Comparison of ENCODE assay signal across 15 cellular contexts in the genomic region with DNA sequence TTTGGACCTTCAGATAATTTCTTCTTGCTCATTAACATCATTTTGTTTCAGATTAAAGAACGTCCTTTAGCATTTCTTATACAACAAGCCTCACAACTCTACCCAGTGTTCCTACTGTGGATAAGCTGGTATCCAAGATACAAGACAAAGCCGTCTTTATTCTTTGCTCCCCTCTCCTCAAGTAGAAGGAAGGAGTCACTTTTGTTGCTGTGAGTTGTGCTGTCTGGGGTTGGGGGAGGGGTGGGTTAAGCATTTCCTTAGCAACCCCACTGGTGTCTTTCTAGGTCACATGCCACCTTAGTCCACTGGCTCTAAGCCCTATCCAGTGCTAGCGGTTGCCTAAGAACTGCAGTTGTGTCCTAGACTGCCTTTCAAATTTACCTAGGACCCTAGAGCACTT.
DNase-seq lines count a peak whose midpoint lies in the region; ATAC-seq and TF ChIP-seq lines count a peak whose summit lies in the region.
"Had no signal": no experiment of that assay in that cellular context is flagged by ENCODE, and none has a peak within 500 bp of the region (broad histone marks: within the 10 kb centered on the region; RNA-seq: fewer than 3 reads in every experiment).

No MANE protein-coding gene starts in this region.

- peak overlapping the region; percentile 90 for H2AFZ ChIP-seq in GM23338

- peaks cover 13% of the 10 kb centered on the region for H3K4me1 Mint-ChIP-seq in GM23338
- H3K4me1 Mint-ChIP-seq in glutamatergic neuron (ENCODE audit: low read depth, unreplicated experiment), result no peaks in the 10 kb centered on the region
- H3K4me1 Mint-ChIP-seq: CD4-positive, CD25-positive, alpha-beta regulatory T cell had no signal

- no peaks in the 10 kb centered on the region for H3F3A ChIP-seq in GM23338 (replicated peaks; ENCODE audit: low read depth)

- H3K9me3 ChIP-seq in ectodermal cell (ENCODE audit: control insufficient read depth, low read length), result peaks cover 3% of the 10 kb centered on the region
- peaks cover 14% of the 10 kb centered on the region for H3K9me3 ChIP-seq in mesodermal cell (ENCODE audit: control insufficient read depth, low read length)

- H3K36me3 ChIP-seq in GM23338 (ENCODE audit: insufficient read depth), result no peaks in the 10 kb centered on the region
- no peaks in the 10 kb centered on the region for H3K36me3 ChIP-seq in ectodermal cell (ENCODE audit: control insufficient read depth, insufficient read depth, low read length)
- H3K36me3 ChIP-seq in mesodermal cell (ENCODE audit: control insufficient read depth, insufficient read depth, low read length), result no peaks in the 10 kb centered on the region
- H3K36me3 ChIP-seq: BLaER1 treated with 17β-estradiol and CSF1 and Interleukin-3, amounts not matched to agents 10 nM and 100 nM had no signal

- ATAC-seq in GM23338 (peak; percentile 49), omental fat pad (ENCODE audit: low FRiP score) (no peak), GM19328 (IDR thresholded peaks at IDR 0.05; ENCODE audit: unreplicated experiment) (no peak)
- ATAC-seq: GM12878 had no signal

- no peaks in the 10 kb centered on the region for H4K20me1 ChIP-seq in GM23338 (replicated peaks; ENCODE audit: insufficient read depth)
- H4K20me1 ChIP-seq: BLaER1 treated with 17β-estradiol and CSF1 and Interleukin-3, amounts not matched to agents 10 nM and 100 nM had no signal

- DNase-seq in GM23338 (ENCODE audit: low spot score), result no peak
- no peak for DNase-seq in omental fat pad (ENCODE audit: low spot score)
- DNase-seq in glutamatergic neuron, result no peak
- no peak for DNase-seq in inferior parietal cortex (ENCODE audit: extremely low spot score)
- DNase-seq: ACHN; Calu3; CD4-positive, CD25-positive, alpha-beta regulatory T cell; DMS 273 treated with DMSO at 0.1 percent for 48 hours; H7 had no signal

- H3K4me3 Mint-ChIP-seq in GM23338, result no peak overlapping the region
- no peak overlapping the region for H3K4me3 Mint-ChIP-seq in glutamatergic neuron (ENCODE audit: unreplicated experiment)

- H3K4me1 ChIP-seq in GM23338 (ENCODE audit: insufficient read depth) (no peaks in the 10 kb centered on the region; the same call in 1 of the 2 replicates), ectodermal cell (ENCODE audit: control insufficient read depth, insufficient read depth, low read length) (peaks cover 10% of the 10 kb centered on the region), mesodermal cell (ENCODE audit: control insufficient read depth, insufficient read depth, low read length, poor library complexity, severe bottlenecking) (peaks cover 6% of the 10 kb centered on the region)

- H3K27me3 Mint-ChIP-seq in GM23338 (ENCODE audit: insufficient read depth, low read depth, poor library complexity), result no peaks in the 10 kb centered on the region
- no peaks in the 10 kb centered on the region for H3K27me3 Mint-ChIP-seq in glutamatergic neuron (ENCODE audit: unreplicated experiment)
- H3K27me3 Mint-ChIP-seq: CD4-positive, CD25-positive, alpha-beta regulatory T cell had no signal

- 62 to 79% methylated on average over 2 to 3 of the region's 3 CpGs for WGBS in ectodermal cell, 2 experiments
- WGBS in mesodermal cell (ENCODE audit: insufficient coverage in 2 of 2), 2 experiments, result 79 to 93% methylated on average over 1 to 2 of the region's 3 CpGs

- H3K27ac Mint-ChIP-seq in GM23338, result no peak overlapping the region
- no peak overlapping the region for H3K27ac Mint-ChIP-seq in glutamatergic neuron (ENCODE audit: unreplicated experiment)
- H3K27ac Mint-ChIP-seq: CD4-positive, CD25-positive, alpha-beta regulatory T cell had no signal

- H3K9me3 Mint-ChIP-seq in GM23338, result peaks cover 15% of the 10 kb centered on the region
- H3K9me3 Mint-ChIP-seq in glutamatergic neuron (ENCODE audit: unreplicated experiment), result peaks cover 2% of the 10 kb centered on the region

- H3K36me3 Mint-ChIP-seq in GM23338 (ENCODE audit: low read depth), result no peaks in the 10 kb centered on the region
- peaks cover 12% of the 10 kb centered on the region for H3K36me3 Mint-ChIP-seq in glutamatergic neuron (ENCODE audit: unreplicated experiment)
- H3K36me3 Mint-ChIP-seq: CD4-positive, CD25-positive, alpha-beta regulatory T cell had no signal

- no peak overlapping the region for H3K27ac ChIP-seq in GM23338 (ENCODE audit: low read depth)
- peak overlapping the region; percentile 5 for H3K27ac ChIP-seq in ectodermal cell (ENCODE audit: insufficient read depth, low read depth, low read length, poor library complexity, severe bottlenecking)
- peak overlapping the region; percentile 33 for H3K27ac ChIP-seq in mesodermal cell (ENCODE audit: low read depth, low read length, severe bottlenecking)
- H3K27ac ChIP-seq: BLaER1 treated with 17β-estradiol and CSF1 and Interleukin-3, amounts not matched to agents 10 nM and 100 nM; KMS-11 had no signal

- no peak overlapping the region for H3K4me3 ChIP-seq in GM23338
- H3K4me3 ChIP-seq in ectodermal cell (ENCODE audit: insufficient read depth, low read depth, low read length), result no peak overlapping the region
- no peak overlapping the region for H3K4me3 ChIP-seq in mesodermal cell (ENCODE audit: extremely low read depth, insufficient read depth, low read length, poor library complexity, severe bottlenecking)
- H3K4me3 ChIP-seq: BLaER1 treated with 17β-estradiol and CSF1 and Interleukin-3, amounts not matched to agents 10 nM and 100 nM; GM12878 had no signal

- TF ChIP-seq CTCF in GM23338 (conservative IDR thresholded peaks at IDR 0.05; ENCODE audit: low read depth in 2 of 2), result no peak
- TF ChIP-seq CTCF in omental fat pad (IDR thresholded peaks at IDR 0.05), result no peak
- TF ChIP-seq CTCF in glutamatergic neuron (IDR thresholded peaks at IDR 0.05; ENCODE audit: partially characterized antibody, unreplicated experiment), result no peak

- H3K27me3 ChIP-seq in GM23338 (ENCODE audit: insufficient read depth) (no peaks in the 10 kb centered on the region), ectodermal cell (ENCODE audit: control insufficient read depth, insufficient read depth, low read length, poor library complexity, severe bottlenecking) (no peaks in the 10 kb centered on the region)
- H3K27me3 ChIP-seq: BLaER1 treated with 17β-estradiol and CSF1 and Interleukin-3, amounts not matched to agents 10 nM and 100 nM had no signal

- no peaks in the 10 kb centered on the region; the same call in 1 of the 2 replicates for H3K9me2 ChIP-seq in GM23338 (ENCODE audit: insufficient read depth)

- H3K79me2 ChIP-seq in GM23338 (replicated peaks; ENCODE audit: insufficient read depth), result no peaks in the 10 kb centered on the region

- no peak overlapping the region for H3K4me2 ChIP-seq in GM23338
- H3K4me2 ChIP-seq: BLaER1 treated with 17β-estradiol and CSF1 and Interleukin-3, amounts not matched to agents 10 nM and 100 nM; KMS-11 had no signal

TF ChIP-seq in GM23338, 12 proteins besides CTCF, POLR2A, EP300 and RAD21:
- TF ChIP-seq STAT1 (IDR thresholded peaks at IDR 0.05; ENCODE audit: unreplicated experiment) (no peak), ZNF331 (CRISPR knock-in tag; IDR thresholded peaks at IDR 0.05; ENCODE audit: low read depth) (no peak), CREB1 (CRISPR knock-in tag; IDR thresholded peaks at IDR 0.05; ENCODE audit: low read depth) (no peak)
